Comparison of ENCODE assay signal across 10 cellular contexts in genomic region chr4:83272900-83273299, GRCh38. TPM values are rescaled to one million over a fixed set of nuclear protein-coding genes. Genes with fewer than 3 reads are reported as not detected.
DNase-seq lines count a peak whose midpoint lies in the region; ATAC-seq lines count a peak whose summit lies in the region.
"Had no signal": no experiment of that assay in that cellular context is flagged by ENCODE, and none has a peak within 500 bp of the region (broad histone marks: within the 10 kb centered on the region; RNA-seq: fewer than 3 reads in every experiment).

No MANE protein-coding gene starts in this region.

- no peaks in the 10 kb centered on the region for H3K4me1 ChIP-seq in CD8-positive, alpha-beta memory T cell (ENCODE audit: insufficient read depth, low read length)

- ATAC-seq in HG02763 (IDR thresholded peaks at IDR 0.05; ENCODE audit: unreplicated experiment) (peak; percentile 73), HG03575 (IDR thresholded peaks at IDR 0.05; ENCODE audit: extremely low read depth, insufficient number of reproducible peaks, low FRiP score, unreplicated experiment) (peak; percentile 75)
- ATAC-seq: activated CD8-positive, alpha-beta T cell treated with anti-CD3 and anti-CD28 coated beads for 36 hours had no signal

- no peak overlapping the region for H3K27ac ChIP-seq in CD8-positive, alpha-beta memory T cell (ENCODE audit: low read depth, low read length)

- H3K27me3 Mint-ChIP-seq in activated naive CD8-positive, alpha-beta T cell, result no peaks in the 10 kb centered on the region
- no peaks in the 10 kb centered on the region for H3K27me3 Mint-ChIP-seq in activated naive CD8-positive, alpha-beta T cell treated with anti-CD3 and anti-CD28 coated beads for 36 hours
- H3K27me3 Mint-ChIP-seq in CD8-positive, alpha-beta memory T cell, result no peaks in the 10 kb centered on the region
- H3K27me3 Mint-ChIP-seq: activated CD8-positive, alpha-beta T cell treated with anti-CD3 and anti-CD28 coated beads for 36 hours had no signal

- H3K9me3 ChIP-seq in CD8-positive, alpha-beta memory T cell (ENCODE audit: low read length), result no peaks in the 10 kb centered on the region

- no peak overlapping the region for H3K4me3 ChIP-seq in CD8-positive, alpha-beta memory T cell (ENCODE audit: low read length)

- no peak overlapping the region for H3K4me3 Mint-ChIP-seq in activated naive CD8-positive, alpha-beta T cell
- H3K4me3 Mint-ChIP-seq in activated naive CD8-positive, alpha-beta T cell treated with anti-CD3 and anti-CD28 coated beads for 36 hours, result no peak overlapping the region
- peak overlapping the region in 1 of 7 donors; percentile 3 for H3K4me3 Mint-ChIP-seq in CD8-positive, alpha-beta memory T cell
- H3K4me3 Mint-ChIP-seq: activated CD8-positive, alpha-beta T cell treated with anti-CD3 and anti-CD28 coated beads for 36 hours had no signal

- DNase-seq in activated naive CD8-positive, alpha-beta T cell treated with anti-CD3 and anti-CD28 coated beads for 36 hours, result no peak
- DNase-seq in CD8-positive, alpha-beta memory T cell, result no peak
- DNase-seq in amygdala (lab: John Stamatoyannopoulos, UW), result no peak
- DNase-seq in occipital lobe (lab: John Stamatoyannopoulos, UW), result no peak
- DNase-seq in posterior cingulate gyrus, result no peak
- DNase-seq: activated CD8-positive, alpha-beta T cell treated with anti-CD3 and anti-CD28 coated beads for 36 hours; KG1 had no signal

- H3K9me3 Mint-ChIP-seq in activated naive CD8-positive, alpha-beta T cell (ENCODE audit: low read depth), result no peaks in the 10 kb centered on the region
- no peaks in the 10 kb centered on the region for H3K9me3 Mint-ChIP-seq in activated naive CD8-positive, alpha-beta T cell treated with anti-CD3 and anti-CD28 coated beads for 36 hours
- H3K9me3 Mint-ChIP-seq in CD8-positive, alpha-beta memory T cell, result no peaks in the 10 kb centered on the region
- H3K9me3 Mint-ChIP-seq: activated CD8-positive, alpha-beta T cell treated with anti-CD3 and anti-CD28 coated beads for 36 hours had no signal

- intact Hi-C loops in posterior cingulate gyrus (cut with DNase I), result no loop called here

- POLR2A ChIA-PET in CD8-positive, alpha-beta memory T cell (lab: Charles Lee), result no interaction called here

- no peaks in the 10 kb centered on the region for H3K27me3 ChIP-seq in CD8-positive, alpha-beta memory T cell (ENCODE audit: insufficient read depth, low read length, poor library complexity, severe bottlenecking)

- no peaks in the 10 kb centered on the region for H3K36me3 ChIP-seq in CD8-positive, alpha-beta memory T cell (ENCODE audit: insufficient read depth, low read length)

- CTCF ChIA-PET in CD8-positive, alpha-beta memory T cell (lab: Charles Lee), result interaction anchor here (1.0 to 1.4 kb wide), 2 partner anchors 9 to 12 kb away, joined by 3 to 6 read pairs; partner anchors contain the start of gene COQ2

- H3K36me3 Mint-ChIP-seq in activated naive CD8-positive, alpha-beta T cell, result peaks cover 23% of the 10 kb centered on the region
- peaks cover 37% of the 10 kb centered on the region for H3K36me3 Mint-ChIP-seq in activated naive CD8-positive, alpha-beta T cell treated with anti-CD3 and anti-CD28 coated beads for 36 hours
- peaks cover 0 to 46% (median 17%) of the 10 kb centered on the region in 3 donors for H3K36me3 Mint-ChIP-seq in CD8-positive, alpha-beta memory T cell

- peak overlapping the region; percentile 41 for H3K27ac Mint-ChIP-seq in activated naive CD8-positive, alpha-beta T cell
- H3K27ac Mint-ChIP-seq in activated naive CD8-positive, alpha-beta T cell treated with anti-CD3 and anti-CD28 coated beads for 36 hours, result no peak overlapping the region
- peak overlapping the region in 1 of 8 donors; percentile 26 for H3K27ac Mint-ChIP-seq in CD8-positive, alpha-beta memory T cell
- H3K27ac Mint-ChIP-seq: activated CD8-positive, alpha-beta T cell treated with anti-CD3 and anti-CD28 coated beads for 36 hours had no signal

- H3K4me1 Mint-ChIP-seq in activated naive CD8-positive, alpha-beta T cell (ENCODE audit: low read depth), result peaks cover 16% of the 10 kb centered on the region
- peaks cover 19% of the 10 kb centered on the region for H3K4me1 Mint-ChIP-seq in activated naive CD8-positive, alpha-beta T cell treated with anti-CD3 and anti-CD28 coated beads for 36 hours
- peaks cover 14 to 28% (median 23%) of the 10 kb centered on the region in 3 donors for H3K4me1 Mint-ChIP-seq in CD8-positive, alpha-beta memory T cell

RNA-seq across cellular contexts. Expression of gene COQ2, which starts 11.7 kb away (rescaled TPM):
- total RNA-seq in activated naive CD8-positive, alpha-beta T cell treated with anti-CD3 and anti-CD28 coated beads for 36 hours, result 10 to 100 TPM; 24.8 to 25.1 TPM
- total RNA-seq in CD8-positive, alpha-beta memory T cell, result 10 to 100 TPM; 23.6 to 24.3 TPM
- polyA plus RNA-seq in CD8-positive, alpha-beta memory T cell, result 7.5 TPM
- 13.4 TPM for total RNA-seq in occipital lobe
